ENCODE assay signal across 6 cellular contexts in the genomic region with DNA sequence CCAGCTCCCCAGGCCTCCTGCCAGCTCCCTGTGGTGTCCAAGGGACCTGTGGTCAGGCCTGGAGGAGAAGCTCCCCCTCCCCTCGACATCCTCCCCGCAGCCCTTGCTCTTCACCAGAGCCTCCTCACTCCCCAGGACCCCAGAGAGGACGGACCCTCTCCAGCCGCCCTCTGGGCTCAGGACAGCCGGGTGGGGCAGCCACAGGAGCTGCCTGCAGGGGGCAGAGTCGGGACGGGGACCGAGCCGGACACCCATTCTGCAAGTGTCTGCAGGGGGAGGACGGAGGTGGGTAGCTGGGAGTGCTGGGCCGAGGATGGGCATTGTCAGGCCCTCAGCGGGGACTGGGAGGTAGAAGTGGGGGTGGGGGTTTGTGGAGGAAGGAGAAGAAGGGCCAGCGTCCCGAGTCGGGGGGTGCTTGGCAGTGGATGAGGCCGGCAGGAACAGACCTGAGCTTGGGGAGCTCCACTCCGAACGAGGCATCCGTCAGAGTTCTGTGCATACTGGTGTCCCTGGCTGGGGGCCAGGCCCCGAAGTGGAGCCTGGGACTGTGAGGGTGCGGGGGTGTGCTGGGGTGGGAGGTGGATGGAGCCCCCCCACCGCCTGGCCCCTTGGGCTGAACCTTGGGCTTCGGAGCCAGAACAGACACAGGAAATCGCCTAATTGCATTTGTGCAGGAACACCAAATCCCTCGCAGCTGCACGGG.
DNase-seq lines count a peak whose midpoint lies in the region; TF ChIP-seq lines count a peak whose summit lies in the region.

No MANE protein-coding gene starts in this region.

- TF ChIP-seq CTCF in choroid plexus epithelial cell (conservative IDR thresholded peaks at IDR 0.05; ENCODE audit: low read depth, low read length) (peak; percentile 80), retinal pigment epithelial cell (conservative IDR thresholded peaks at IDR 0.05; ENCODE audit: low read depth, low read length) (peak; percentile 53)

- H3K4me3 ChIP-seq in choroid plexus epithelial cell (ENCODE audit: low read depth, low read length) (peak overlapping the region; percentile 7), retinal pigment epithelial cell (ENCODE audit: low read length) (no peak overlapping the region)

- DNase-seq in NCI-H82 (lab: John Stamatoyannopoulos, UW) (peak; percentile 13), NCI-H82 treated with DMSO at 0.1 percent for 48 hours (lab: John Stamatoyannopoulos, UW; ENCODE audit: unreplicated experiment) (no peak), choroid plexus epithelial cell (ENCODE audit: low read depth) (peak; percentile 57), retinal pigment epithelial cell (ENCODE audit: low read depth) (no peak), NCI-H146 treated with DMSO at 0.1 percent for 48 hours (lab: John Stamatoyannopoulos, UW; ENCODE audit: unreplicated experiment) (no peak), NCI-H2029 treated with DMSO at 0.1 percent for 48 hours (lab: John Stamatoyannopoulos, UW) (no peak)

Comparison
In these comparisons a context has a peak if more than half of its experiments do, and no peak if none do; other contexts are left out.
1. DNase-seq: peak in NCI-H82 (single experiment) and choroid plexus epithelial cell (single experiment); none in NCI-H82 treated with DMSO at 0.1 percent for 48 hours (single experiment), retinal pigment epithelial cell (single experiment), NCI-H146 treated with DMSO at 0.1 percent for 48 hours (single experiment) and NCI-H2029 treated with DMSO at 0.1 percent for 48 hours (single experiment).